ENCODE assay signal across 8 cellular contexts in genomic region chr3:189961525-189962161, GRCh38.
DNase-seq lines count a peak whose midpoint lies in the region; ATAC-seq and TF ChIP-seq lines count a peak whose summit lies in the region.

No MANE protein-coding gene starts in this region.

- TF ChIP-seq EP300 in esophagus muscularis mucosa (IDR thresholded peaks at IDR 0.05), result no peak

- no peak for TF ChIP-seq POLR2A in esophagus muscularis mucosa (IDR thresholded peaks at IDR 0.05; ENCODE audit: low read depth)

- H3K4me1 Mint-ChIP-seq in naive thymus-derived CD8-positive, alpha-beta T cell, result peaks cover 0 to 3% (median 1%) of the 10 kb centered on the region in 4 donors

- in situ Hi-C loops in KBM-7 (cut with MboI; ENCODE audit: low pct_unique_long_range_greater_than_20kb, low sequenced_read_pairs), result loop anchor here (25.0 kb wide), 1 partner anchor 226 kb away; no protein-coding TSS in a partner anchor

- H4K20me1 ChIP-seq in OCI-LY3 (ENCODE audit: insufficient read depth, low read length), result no peaks in the 10 kb centered on the region

- H3K27me3 ChIP-seq in OCI-LY3 (ENCODE audit: low read depth, low read length) (no peaks in the 10 kb centered on the region), esophagus muscularis mucosa (no peaks in the 10 kb centered on the region)

- H3K27ac ChIP-seq in OCI-LY3 (ENCODE audit: low read length) (no peak overlapping the region), esophagus muscularis mucosa (replicated peaks in 1 of 4) (peak overlapping the region in 3 of 4 donors; percentile 10 to 52 (median 28))

- H3K27me3 Mint-ChIP-seq in naive thymus-derived CD8-positive, alpha-beta T cell, result peaks cover 3 to 28% (median 7%) of the 10 kb centered on the region in 5 donors

- H3K36me3 ChIP-seq in OCI-LY3 (replicated peaks; ENCODE audit: low read depth, low read length) (no peaks in the 10 kb centered on the region), esophagus muscularis mucosa (peaks cover 0 to 16% (median 4%) of the 10 kb centered on the region in 4 donors)

- 3% methylated on average over 8 of the region's 8 CpGs for WGBS in esophagus muscularis mucosa

- no peak overlapping the region for H3K4me3 Mint-ChIP-seq in naive thymus-derived CD8-positive, alpha-beta T cell

- no peaks in the 10 kb centered on the region for H3K9me3 Mint-ChIP-seq in naive thymus-derived CD8-positive, alpha-beta T cell

- H3K9me3 ChIP-seq in OCI-LY3 (ENCODE audit: insufficient read depth, low read length) (no peaks in the 10 kb centered on the region), esophagus muscularis mucosa (no peaks in the 10 kb centered on the region)

- intact Hi-C loops in esophagus muscularis mucosa (cut with DNase I), result loop anchor here (5.0 to 10.0 kb wide), 2 partner anchors 361 to 463 kb away; partner anchors contain the start of gene CLDN1

- H3K4me1 ChIP-seq in OCI-LY3 (ENCODE audit: low read length) (peaks cover 5% of the 10 kb centered on the region; the same call in 1 of the 2 replicates), esophagus muscularis mucosa (peaks cover 5 to 12% (median 10%) of the 10 kb centered on the region in 4 donors)

- no peaks in the 10 kb centered on the region for H3K36me3 Mint-ChIP-seq in naive thymus-derived CD8-positive, alpha-beta T cell

- H3K4me3 ChIP-seq in OCI-LY3 (ENCODE audit: low read length) (0 out of 2 replicates have a peak overlapping the region, but pooled peaks have one; percentile 25), esophagus muscularis mucosa (no peak overlapping the region)

- no peaks in the 10 kb centered on the region for H3K79me2 ChIP-seq in OCI-LY3 (ENCODE audit: low read length)

- POLR2A ChIA-PET in naive thymus-derived CD8-positive, alpha-beta T cell (lab: Charles Lee), result no interaction called here

- TF ChIP-seq CTCF in OCI-LY3 (IDR thresholded peaks at IDR 0.05; ENCODE audit: low read depth, low read length), result peak; percentile 90
- TF ChIP-seq CTCF in esophagus muscularis mucosa (IDR thresholded peaks at IDR 0.05), result peak; percentile 88 to 93 (median 91)

- peak; percentile 77 for ATAC-seq in GM21576 (IDR thresholded peaks at IDR 0.05; ENCODE audit: unreplicated experiment)
- ATAC-seq in naive thymus-derived CD8-positive, alpha-beta T cell, result peak; percentile 49 to 58

- no peak overlapping the region for H3K27ac Mint-ChIP-seq in naive thymus-derived CD8-positive, alpha-beta T cell

- H3K4me2 ChIP-seq in OCI-LY3 (ENCODE audit: low read length), result peak overlapping the region; percentile 57

- 0 out of 2 replicates have a peak overlapping the region, but pooled peaks have one; percentile 27 for H3K9ac ChIP-seq in OCI-LY3 (ENCODE audit: low read length)

- H2AFZ ChIP-seq in OCI-LY3 (ENCODE audit: low read depth, low read length), result peak overlapping the region; percentile 78; the same call in 1 of the 2 replicates

- peak; percentile 46 for DNase-seq in DMS153 (lab: John Stamatoyannopoulos, UW)
- peak; percentile 75 for DNase-seq in KBM-7
- peak; percentile 67 for DNase-seq in activated T-cell treated with anti-CD3 and anti-CD28 coated beads for 24 hours (ENCODE audit: low read depth)
- DNase-seq in esophagus muscularis mucosa (ENCODE audit: extremely low spot score), result no peak
- DNase-seq in naive thymus-derived CD8-positive, alpha-beta T cell, result peak; percentile 22 to 72 (median 48)
- peak; percentile 60 for DNase-seq in stimulated activated naive CD4-positive, alpha-beta T cell treated with Interleukin-2 at 50 U/mL for 16 hours (lab: John Stamatoyannopoulos, UW)
